Comparison of ENCODE assay signal across 1 cellular context in genomic region chr19:5085566-5085965, GRCh38.
TF ChIP-seq lines count a peak whose summit lies in the region.

No MANE protein-coding gene starts in this region.

TF ChIP-seq in WTC11, 78 proteins besides CTCF, POLR2A, EP300 and RAD21:
- TF ChIP-seq GABPB1 (CRISPR knock-in tag; IDR thresholded peaks at IDR 0.05) (no peak), USF2 (CRISPR knock-in tag; IDR thresholded peaks at IDR 0.05) (no peak), EMX1 (CRISPR knock-in tag; IDR thresholded peaks at IDR 0.05) (no peak), JAZF1 (CRISPR knock-in tag; IDR thresholded peaks at IDR 0.05) (no peak), NFE2L1 (CRISPR knock-in tag; IDR thresholded peaks at IDR 0.05) (no peak), FOXK1 (CRISPR knock-in tag; IDR thresholded peaks at IDR 0.05) (no peak), ZNF232 (CRISPR knock-in tag; IDR thresholded peaks at IDR 0.05) (no peak), ATF6 (CRISPR knock-in tag; IDR thresholded peaks at IDR 0.05) (no peak), FOXP1 (CRISPR knock-in tag; IDR thresholded peaks at IDR 0.05; ENCODE audit: borderline replicate concordance) (no peak), MYBL2 (CRISPR knock-in tag; IDR thresholded peaks at IDR 0.05) (no peak), JUN (CRISPR knock-in tag; IDR thresholded peaks at IDR 0.05) (no peak), SP1 (CRISPR knock-in tag; conservative IDR thresholded peaks at IDR 0.05) (no peak), IRF2 (CRISPR knock-in tag; IDR thresholded peaks at IDR 0.05; ENCODE audit: borderline replicate concordance, low read depth) (no peak), NFATC4 (CRISPR knock-in tag; IDR thresholded peaks at IDR 0.05) (no peak), KAT7 (CRISPR knock-in tag; IDR thresholded peaks at IDR 0.05; ENCODE audit: borderline replicate concordance) (no peak)
- TF ChIP-seq, protein P1, sequence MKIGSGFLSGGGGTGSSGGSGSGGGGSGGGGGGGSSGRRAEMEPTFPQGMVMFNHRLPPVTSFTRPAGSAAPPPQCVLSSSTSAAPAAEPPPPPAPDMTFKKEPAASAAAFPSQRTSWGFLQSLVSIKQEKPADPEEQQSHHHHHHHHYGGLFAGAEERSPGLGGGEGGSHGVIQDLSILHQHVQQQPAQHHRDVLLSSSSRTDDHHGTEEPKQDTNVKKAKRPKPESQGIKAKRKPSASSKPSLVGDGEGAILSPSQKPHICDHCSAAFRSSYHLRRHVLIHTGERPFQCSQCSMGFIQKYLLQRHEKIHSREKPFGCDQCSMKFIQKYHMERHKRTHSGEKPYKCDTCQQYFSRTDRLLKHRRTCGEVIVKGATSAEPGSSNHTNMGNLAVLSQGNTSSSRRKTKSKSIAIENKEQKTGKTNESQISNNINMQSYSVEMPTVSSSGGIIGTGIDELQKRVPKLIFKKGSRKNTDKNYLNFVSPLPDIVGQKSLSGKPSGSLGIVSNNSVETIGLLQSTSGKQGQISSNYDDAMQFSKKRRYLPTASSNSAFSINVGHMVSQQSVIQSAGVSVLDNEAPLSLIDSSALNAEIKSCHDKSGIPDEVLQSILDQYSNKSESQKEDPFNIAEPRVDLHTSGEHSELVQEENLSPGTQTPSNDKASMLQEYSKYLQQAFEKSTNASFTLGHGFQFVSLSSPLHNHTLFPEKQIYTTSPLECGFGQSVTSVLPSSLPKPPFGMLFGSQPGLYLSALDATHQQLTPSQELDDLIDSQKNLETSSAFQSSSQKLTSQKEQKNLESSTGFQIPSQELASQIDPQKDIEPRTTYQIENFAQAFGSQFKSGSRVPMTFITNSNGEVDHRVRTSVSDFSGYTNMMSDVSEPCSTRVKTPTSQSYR (CRISPR knock-in tag; IDR thresholded peaks at IDR 0.05), result no peak
- TF ChIP-seq, protein P2, sequence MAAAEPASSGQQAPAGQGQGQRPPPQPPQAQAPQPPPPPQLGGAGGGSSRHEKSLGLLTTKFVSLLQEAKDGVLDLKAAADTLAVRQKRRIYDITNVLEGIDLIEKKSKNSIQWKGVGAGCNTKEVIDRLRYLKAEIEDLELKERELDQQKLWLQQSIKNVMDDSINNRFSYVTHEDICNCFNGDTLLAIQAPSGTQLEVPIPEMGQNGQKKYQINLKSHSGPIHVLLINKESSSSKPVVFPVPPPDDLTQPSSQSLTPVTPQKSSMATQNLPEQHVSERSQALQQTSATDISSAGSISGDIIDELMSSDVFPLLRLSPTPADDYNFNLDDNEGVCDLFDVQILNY (CRISPR knock-in tag; IDR thresholded peaks at IDR 0.05), result no peak
- TF ChIP-seq, protein P3, sequence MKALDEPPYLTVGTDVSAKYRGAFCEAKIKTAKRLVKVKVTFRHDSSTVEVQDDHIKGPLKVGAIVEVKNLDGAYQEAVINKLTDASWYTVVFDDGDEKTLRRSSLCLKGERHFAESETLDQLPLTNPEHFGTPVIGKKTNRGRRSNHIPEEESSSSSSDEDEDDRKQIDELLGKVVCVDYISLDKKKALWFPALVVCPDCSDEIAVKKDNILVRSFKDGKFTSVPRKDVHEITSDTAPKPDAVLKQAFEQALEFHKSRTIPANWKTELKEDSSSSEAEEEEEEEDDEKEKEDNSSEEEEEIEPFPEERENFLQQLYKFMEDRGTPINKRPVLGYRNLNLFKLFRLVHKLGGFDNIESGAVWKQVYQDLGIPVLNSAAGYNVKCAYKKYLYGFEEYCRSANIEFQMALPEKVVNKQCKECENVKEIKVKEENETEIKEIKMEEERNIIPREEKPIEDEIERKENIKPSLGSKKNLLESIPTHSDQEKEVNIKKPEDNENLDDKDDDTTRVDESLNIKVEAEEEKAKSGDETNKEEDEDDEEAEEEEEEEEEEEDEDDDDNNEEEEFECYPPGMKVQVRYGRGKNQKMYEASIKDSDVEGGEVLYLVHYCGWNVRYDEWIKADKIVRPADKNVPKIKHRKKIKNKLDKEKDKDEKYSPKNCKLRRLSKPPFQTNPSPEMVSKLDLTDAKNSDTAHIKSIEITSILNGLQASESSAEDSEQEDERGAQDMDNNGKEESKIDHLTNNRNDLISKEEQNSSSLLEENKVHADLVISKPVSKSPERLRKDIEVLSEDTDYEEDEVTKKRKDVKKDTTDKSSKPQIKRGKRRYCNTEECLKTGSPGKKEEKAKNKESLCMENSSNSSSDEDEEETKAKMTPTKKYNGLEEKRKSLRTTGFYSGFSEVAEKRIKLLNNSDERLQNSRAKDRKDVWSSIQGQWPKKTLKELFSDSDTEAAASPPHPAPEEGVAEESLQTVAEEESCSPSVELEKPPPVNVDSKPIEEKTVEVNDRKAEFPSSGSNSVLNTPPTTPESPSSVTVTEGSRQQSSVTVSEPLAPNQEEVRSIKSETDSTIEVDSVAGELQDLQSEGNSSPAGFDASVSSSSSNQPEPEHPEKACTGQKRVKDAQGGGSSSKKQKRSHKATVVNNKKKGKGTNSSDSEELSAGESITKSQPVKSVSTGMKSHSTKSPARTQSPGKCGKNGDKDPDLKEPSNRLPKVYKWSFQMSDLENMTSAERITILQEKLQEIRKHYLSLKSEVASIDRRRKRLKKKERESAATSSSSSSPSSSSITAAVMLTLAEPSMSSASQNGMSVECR (CRISPR knock-in tag; IDR thresholded peaks at IDR 0.05; ENCODE audit: borderline replicate concordance), result no peak
- TF ChIP-seq, protein P4, sequence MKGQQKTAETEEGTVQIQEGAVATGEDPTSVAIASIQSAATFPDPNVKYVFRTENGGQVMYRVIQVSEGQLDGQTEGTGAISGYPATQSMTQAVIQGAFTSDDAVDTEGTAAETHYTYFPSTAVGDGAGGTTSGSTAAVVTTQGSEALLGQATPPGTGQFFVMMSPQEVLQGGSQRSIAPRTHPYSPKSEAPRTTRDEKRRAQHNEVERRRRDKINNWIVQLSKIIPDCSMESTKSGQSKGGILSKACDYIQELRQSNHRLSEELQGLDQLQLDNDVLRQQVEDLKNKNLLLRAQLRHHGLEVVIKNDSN (CRISPR knock-in tag; IDR thresholded peaks at IDR 0.05), result no peak
